8 cellular contexts compared by ENCODE assay signal in genomic region chr6:157380458-157380778, GRCh38. TPM values are rescaled to one million over a fixed set of nuclear protein-coding genes. Genes with fewer than 3 reads are reported as not detected.
A peak's percentile ranks its signal among the peaks of the same experiment; 100 is the strongest.
DNase-seq lines count a peak whose midpoint lies in the region; ATAC-seq, FAIRE-seq and TF ChIP-seq lines count a peak whose summit lies in the region.

No MANE protein-coding gene starts in this region.

- H3K4me3 ChIP-seq in HCT116 (replicated peaks in 1 of 2; ENCODE audit: low read depth in 1 of 2, low read length in 2 of 2), result peak overlapping the region; percentile 75 to 86
- peak overlapping the region; percentile 96 for H3K4me3 ChIP-seq in PC-3 (ENCODE audit: low read length)
- H3K4me3 ChIP-seq in endothelial cell of umbilical vein (replicated peaks in 1 of 3; ENCODE audit: insufficient read depth in 1 of 3, low read depth in 1 of 3, low read length in 3 of 3), result peak overlapping the region; percentile 61 to 97 (median 74)
- peak overlapping the region; percentile 89 to 98 for H3K4me3 ChIP-seq in neutrophil (ENCODE audit: low read depth in 1 of 2, low read length in 1 of 2)

- H3K27me3 ChIP-seq in HCT116 (ENCODE audit: insufficient read depth, low read length) (no peaks in the 10 kb centered on the region), PC-3 (ENCODE audit: low read length) (no peaks in the 10 kb centered on the region), endothelial cell of umbilical vein (ENCODE audit: control insufficient read depth in 2 of 2, insufficient read depth in 2 of 2, low read length in 2 of 2) (no peaks in the 10 kb centered on the region), neutrophil (peaks cover 21% of the 10 kb centered on the region)

- H3K4me2 ChIP-seq in HCT116 (ENCODE audit: low read length), result peak overlapping the region; percentile 94
- peak overlapping the region; percentile 88 for H3K4me2 ChIP-seq in PC-3 (ENCODE audit: low read length)
- H3K4me2 ChIP-seq in endothelial cell of umbilical vein (ENCODE audit: insufficient read depth, low read length), result peak overlapping the region; percentile 95

- TF ChIP-seq POLR2A in HCT116 (IDR thresholded peaks at IDR 0.05; ENCODE audit: borderline replicate concordance, extremely low read depth, insufficient read depth, insufficient read length) (no peak), endothelial cell of umbilical vein (IDR thresholded peaks at IDR 0.05; ENCODE audit: low read depth, low read length) (no peak)

- BruUV-seq in HCT116 (replicated peaks; lab: Mats Ljungman, UMichigan), result no TSS peak
- BruUV-seq in PC-3 (replicated peaks; lab: Mats Ljungman, UMichigan), result no TSS peak
- BruUV-seq in endothelial cell of umbilical vein (replicated peaks; lab: Mats Ljungman, UMichigan), result TSS peak; percentile 57

- H2AFZ ChIP-seq in HCT116 (ENCODE audit: low read depth, low read length, poor library complexity, severe bottlenecking), result no peak overlapping the region
- H2AFZ ChIP-seq in PC-3 (ENCODE audit: low read length), result peak overlapping the region; percentile 91
- H2AFZ ChIP-seq in endothelial cell of umbilical vein (ENCODE audit: low read depth, low read length), result peak overlapping the region; percentile 88

- CTCF ChIA-PET in GM10248 (lab: Yijun Ruan, JAX), result interaction anchor here (1.2 to 1.7 kb wide), 3 partner anchors 9 to 60 kb away, joined by 3 to 8 read pairs (median 5); no protein-coding TSS in a partner anchor
- CTCF ChIA-PET in HCT116 (lab: Charles Lee), result interaction anchor here (0.6 to 1.4 kb wide), 2 partner anchors 11 to 65 kb away, joined by 3 read pairs; no protein-coding TSS in a partner anchor
- CTCF ChIA-PET in PC-3 (lab: Charles Lee), result interaction anchor here (1.1 kb wide), 1 partner anchor 65 kb away, joined by 4 read pairs; no protein-coding TSS in a partner anchor
- CTCF ChIA-PET in endothelial cell of umbilical vein (lab: Charles Lee), result interaction anchor here (0.8 to 1.6 kb wide), 8 partner anchors 10 to 286 kb away, joined by 3 to 9 read pairs (median 4); partner anchors contain the start of gene TMEM242

- H3K9me3 ChIP-seq in HCT116 (ENCODE audit: control insufficient read depth in 1 of 2, insufficient read depth in 1 of 2, low read depth in 1 of 2, low read length in 2 of 2) (no peaks in the 10 kb centered on the region), PC-3 (ENCODE audit: low read length) (no peaks in the 10 kb centered on the region), endothelial cell of umbilical vein (replicated peaks; ENCODE audit: control insufficient read depth, insufficient read depth, low read length) (no peaks in the 10 kb centered on the region), neutrophil (no peaks in the 10 kb centered on the region)

- intact Hi-C loops in HCT116 (cut with micrococcal nuclease), result loop anchor here (5.0 kb wide), 1 partner anchor 232 kb away; no protein-coding TSS in a partner anchor
- intact Hi-C loops in PC-3 (cut with micrococcal nuclease), result loop anchor here (2.0 to 5.0 kb wide), 5 partner anchors 47 to 232 kb away; partner anchors contain the start of gene TMEM242
- intact Hi-C loops in endothelial cell of umbilical vein (cut with micrococcal nuclease), result loop anchor here (1.0 to 5.0 kb wide), 6 partner anchors 57 to 376 kb away; partner anchors contain the start of gene TMEM242

- H3K79me2 ChIP-seq in HCT116 (ENCODE audit: insufficient read depth, low read length) (peaks cover 19% of the 10 kb centered on the region; the same call in 1 of the 2 replicates), PC-3 (ENCODE audit: low read length) (peaks cover 22% of the 10 kb centered on the region), endothelial cell of umbilical vein (ENCODE audit: control insufficient read depth, insufficient read depth, low read length) (peaks cover 9% of the 10 kb centered on the region)

- POLR2A ChIA-PET in GM10248 (lab: Yijun Ruan, JAX), result no interaction called here
- POLR2A ChIA-PET in HCT116 (lab: Charles Lee), result interaction anchor here (1.0 to 1.8 kb wide), 3 partner anchors 9 to 57 kb away, joined by 3 to 8 read pairs (median 6); partner anchors contain the start of gene TMEM242
- POLR2A ChIA-PET in PC-3 (lab: Charles Lee; ENCODE audit: unreplicated experiment), result interaction anchor here (0.6 kb wide), 1 partner anchor 450 kb away, joined by 5 read pairs; no protein-coding TSS in a partner anchor
- POLR2A ChIA-PET in endothelial cell of umbilical vein (lab: Charles Lee), result interaction anchor here (0.9 kb wide), 1 partner anchor 58 kb away, joined by 4 read pairs; no protein-coding TSS in a partner anchor

- no peak for FAIRE-seq in endothelial cell of umbilical vein (lab: Jason Lieb, UNC)

- DNase-seq in GM10248 (ENCODE audit: extremely low spot score), result peak; percentile 40
- no peak for DNase-seq in HCT116 (ENCODE audit: low read depth, low spot score)
- DNase-seq in PC-3, result no peak
- no peak for DNase-seq in endothelial cell of umbilical vein (ENCODE audit: low read depth, low spot score)
- no peak for DNase-seq in medulla oblongata (ENCODE audit: extremely low spot score)
- DNase-seq in stimulated activated CD4-positive, alpha-beta T cell treated with anti-CD3 and anti-CD28 coated beads, Interleukin-4, amount 100 ng/mL, for 24 hours, result no peak

- H3K4me1 ChIP-seq in HCT116 (ENCODE audit: control insufficient read depth in 1 of 2, insufficient read depth in 2 of 2, low read length in 2 of 2) (peaks cover 6 to 18% of the 10 kb centered on the region in 2 experiments; a peak in 3 of 4 replicates), PC-3 (ENCODE audit: insufficient read depth, low read length) (peaks cover 11% of the 10 kb centered on the region; the same call in 1 of the 2 replicates), endothelial cell of umbilical vein (ENCODE audit: control insufficient read depth, extremely low read depth, insufficient read depth, low read length) (peaks cover 18% of the 10 kb centered on the region), neutrophil (ENCODE audit: control insufficient read depth in 1 of 2, insufficient read depth in 1 of 2, low read depth in 1 of 2, low read length in 1 of 2) (peaks cover 12 to 14% of the 10 kb centered on the region in 2 experiments)

- H3K9ac ChIP-seq in HCT116 (ENCODE audit: low read length), result peak overlapping the region; percentile 76
- peak overlapping the region; percentile 79 for H3K9ac ChIP-seq in PC-3 (ENCODE audit: low read length)
- peak overlapping the region; percentile 79 for H3K9ac ChIP-seq in endothelial cell of umbilical vein (replicated peaks; ENCODE audit: extremely low read depth, insufficient read depth, low read length)

- RAD21 ChIA-PET in HCT116 (lab: Charles Lee; ENCODE audit: low non-redundant PET in 1 of 2, low total read pairs in 2 of 2, uncharacterized antibody in 2 of 2, unreplicated experiment in 2 of 2), result interaction anchor here in 1 of 2 experiments (0.6 kb wide), 1 partner anchor 41 kb away, joined by 3 read pairs; no protein-coding TSS in a partner anchor

- H4K20me1 ChIP-seq in HCT116 (ENCODE audit: insufficient read depth), result no peaks in the 10 kb centered on the region
- no peaks in the 10 kb centered on the region for H4K20me1 ChIP-seq in PC-3 (ENCODE audit: low read length)
- no peaks in the 10 kb centered on the region for H4K20me1 ChIP-seq in endothelial cell of umbilical vein (replicated peaks; ENCODE audit: control insufficient read depth, extremely low read depth, insufficient read depth, low read length)

- H3F3A ChIP-seq in PC-3 (ENCODE audit: low read length, unreplicated experiment), result no peaks in the 10 kb centered on the region

- ATAC-seq in HCT116 (peak; percentile 20; the same call in 1 of the 2 replicates), PC-3 (peak; percentile 4), GM21367 (IDR thresholded peaks at IDR 0.05; ENCODE audit: unreplicated experiment) (no peak)

- no peak for TF ChIP-seq CTCF in GM10248 (IDR thresholded peaks at IDR 0.05; ENCODE audit: control extremely low read depth, extremely low read depth, low read depth, missing control alignments)
- no peak for TF ChIP-seq CTCF in HCT116 (IDR thresholded peaks at IDR 0.05 in 2 of 3, conservative IDR thresholded peaks at IDR 0.05 in 1 of 3; ENCODE audit: borderline replicate concordance in 1 of 3, insufficient read depth in 1 of 3, low read depth in 2 of 3, low read length in 2 of 3)
- TF ChIP-seq CTCF in PC-3 (conservative IDR thresholded peaks at IDR 0.05; ENCODE audit: low read depth, low read length), result no peak
- TF ChIP-seq CTCF in endothelial cell of umbilical vein (IDR thresholded peaks at IDR 0.05; ENCODE audit: extremely low read depth in 1 of 2, insufficient read depth in 1 of 2, low read depth in 1 of 2, low read length in 2 of 2), result no peak
- TF ChIP-seq CTCF in neutrophil (IDR thresholded peaks at IDR 0.05), result no peak

- no peaks in the 10 kb centered on the region for H3K9me2 ChIP-seq in HCT116 (ENCODE audit: insufficient read depth)
- no peaks in the 10 kb centered on the region for H3K9me2 ChIP-seq in PC-3 (replicated peaks; ENCODE audit: low read length)

- no peak for TF ChIP-seq RAD21 in HCT116 (IDR thresholded peaks at IDR 0.05; ENCODE audit: low read depth)

- dilution Hi-C loops in endothelial cell of umbilical vein (cut with MboI; ENCODE audit: extremely low pct_ligation_motif_present, low sequenced_read_pairs), result no loop called here

- no peaks in the 10 kb centered on the region for H3K9me1 ChIP-seq in endothelial cell of umbilical vein (replicated peaks; ENCODE audit: control insufficient read depth, extremely low read depth, insufficient read depth, low read length)

- H3K36me3 ChIP-seq in HCT116 (ENCODE audit: control insufficient read depth in 1 of 2, insufficient read depth in 2 of 2, low read length in 2 of 2) (no peaks in the 10 kb centered on the region), PC-3 (ENCODE audit: low read depth, low read length) (no peaks in the 10 kb centered on the region), endothelial cell of umbilical vein (ENCODE audit: control insufficient read depth in 2 of 2, extremely low read depth in 1 of 2, insufficient read depth in 2 of 2, low read length in 2 of 2) (no peaks in the 10 kb centered on the region), neutrophil (no peaks in the 10 kb centered on the region)

- H3K27ac ChIP-seq in HCT116 (ENCODE audit: low read depth, low read length) (peak overlapping the region; percentile 84), PC-3 (ENCODE audit: low read length) (no peak overlapping the region; the same call in 1 of the 2 replicates), endothelial cell of umbilical vein (ENCODE audit: insufficient read depth, low read depth, low read length) (peak overlapping the region; percentile 60), neutrophil (peak overlapping the region; percentile 87)

RNA-seq across cellular contexts. Expression of gene ZDHHC14, which starts 0.6 kb away (rescaled TPM):
- 5.3 TPM for total RNA-seq in HCT116 (2021; ENCODE audit: unreplicated experiment)
- 1.8 and 2.2 TPM in 2 replicates for polyA plus RNA-seq in HCT116 (2012)
- 4.9 and 10.6 TPM in 2 replicates for total RNA-seq in PC-3 (2014; rRNA removed)
- total RNA-seq in endothelial cell of umbilical vein, result 23.0 and 23.6 TPM in 2 replicates
- 25.6 and 31.8 TPM in 2 replicates for polyA plus RNA-seq in endothelial cell of umbilical vein
- polyA plus RNA-seq in endothelial cell of umbilical vein (2011; cell fraction: cytosol; rRNA removed), result 9.7 and 13.7 TPM in 2 replicates
- 19.8 and 21.3 TPM in 2 replicates for polyA plus RNA-seq in endothelial cell of umbilical vein (2011; cell fraction: nucleus; rRNA removed)
- polyA plus RNA-seq in endothelial cell of umbilical vein (2012), result 14.4 and 16.6 TPM in 2 replicates
- 18.6 and 24.5 TPM in 2 replicates for polyA minus RNA-seq in endothelial cell of umbilical vein
- 3.3 TPM for polyA minus RNA-seq in endothelial cell of umbilical vein (2011; cell fraction: cytosol; rRNA and poly(A)+ RNA removed)
- polyA minus RNA-seq in endothelial cell of umbilical vein (2011; cell fraction: nucleus; rRNA and poly(A)+ RNA removed), result 22.9 and 24.9 TPM in 2 replicates

RNA-seq across cellular contexts. Expression of gene TMEM242, which starts 57.1 kb away (rescaled TPM):
- 11.6 TPM for total RNA-seq in HCT116 (2021; ENCODE audit: unreplicated experiment)
- 4.0 and 5.2 TPM in 2 replicates for polyA plus RNA-seq in HCT116 (2012)
- total RNA-seq in PC-3 (2014; rRNA removed), result 7.9 and 10.3 TPM in 2 replicates
- 15.3 and 15.5 TPM in 2 replicates for total RNA-seq in endothelial cell of umbilical vein
- polyA plus RNA-seq in endothelial cell of umbilical vein, result 3.4 and 5.3 TPM in 2 replicates
- polyA plus RNA-seq in endothelial cell of umbilical vein (2011; cell fraction: cytosol; rRNA removed), result 7.4 TPM in 2 replicates
- 5.9 and 8.9 TPM in 2 replicates for polyA plus RNA-seq in endothelial cell of umbilical vein (2011; cell fraction: nucleus; rRNA removed)
- 8.0 and 10.3 TPM in 2 replicates for polyA plus RNA-seq in endothelial cell of umbilical vein (2012)
- polyA minus RNA-seq in endothelial cell of umbilical vein, result 5.8 and 6.6 TPM in 2 replicates
- 1.5 TPM for polyA minus RNA-seq in endothelial cell of umbilical vein (2011; cell fraction: cytosol; rRNA and poly(A)+ RNA removed)
- 6.4 and 11.2 TPM in 2 replicates for polyA minus RNA-seq in endothelial cell of umbilical vein (2011; cell fraction: nucleus; rRNA and poly(A)+ RNA removed)
